In the genomic region with DNA sequence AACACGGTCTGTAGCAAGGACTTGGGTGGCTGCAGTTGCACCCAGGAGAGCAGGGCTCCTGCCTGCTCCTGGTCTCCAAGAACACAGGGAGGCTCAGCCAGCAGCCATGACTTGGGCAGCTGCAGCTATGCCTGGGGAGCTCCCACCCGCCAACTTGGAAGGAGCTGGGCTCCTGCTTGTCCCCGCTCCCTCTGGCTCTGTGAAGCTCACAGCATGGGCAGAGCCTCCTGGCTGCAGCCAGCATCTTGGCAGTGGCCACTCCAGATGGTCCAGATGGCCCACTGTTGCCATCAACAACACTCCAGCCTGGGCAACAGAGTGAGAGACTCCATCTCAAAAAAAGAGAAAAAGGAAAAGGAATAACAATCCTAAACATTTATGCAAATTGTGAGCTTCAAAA, we compare ENCODE assay signal across 17 cellular contexts.
"Had no signal": no experiment of that assay in that cellular context is flagged by ENCODE, and none has a peak within 500 bp of the region (broad histone marks: within the 10 kb centered on the region; RNA-seq: fewer than 3 reads in every experiment).

No MANE protein-coding gene starts in this region.

- H3K27ac ChIP-seq: heart left ventricle, parathyroid adenoma, prostate gland, right lobe of liver, suprapubic skin, thyroid gland, upper lobe of left lung, uterus had no signal

- H3K27me3 Mint-ChIP-seq: naive thymus-derived CD4-positive, alpha-beta T cell had no signal

- H3K9me3 ChIP-seq: prostate gland, right lobe of liver, thyroid gland, upper lobe of left lung, uterus had no signal

- DNase-seq: dermis blood vessel endothelial cell; hypothalamus; kidney glomerular epithelial cell; naive thymus-derived CD4-positive, alpha-beta T cell; nephron progenitor cell; right lobe of liver; stimulated activated CD4-positive, alpha-beta T cell treated with anti-CD3 and anti-CD28 coated beads, Interleukin-4, amount 100 ng/mL, for 1 hour; stimulated activated CD8-positive, alpha-beta memory T cell treated with anti-CD3 and anti-CD28 coated beads, Interleukin-4, amount 100 ng/mL, for 48 hours; stimulated activated naive CD8-positive, alpha-beta T cell treated with anti-CD3 and anti-CD28 coated beads, Interleukin-15, Interleukin-2, amounts not matched to agents 100 U/mL and 50 U/mL, for 24 hours; thyroid gland; upper lobe of left lung; uterus had no signal

- H3K4me3 Mint-ChIP-seq: naive thymus-derived CD4-positive, alpha-beta T cell; nephron progenitor cell; stimulated activated effector memory CD8-positive, alpha-beta T cell treated with anti-CD3 and anti-CD28 coated beads, Interleukin-12 subunit alpha, Interleukin-12 subunit beta, amount 100 ng/mL, for 72 hours had no signal

- H3K27me3 ChIP-seq: heart left ventricle, right lobe of liver, suprapubic skin, thyroid gland, upper lobe of left lung, uterus had no signal

- H3K9ac ChIP-seq: parathyroid adenoma had no signal

- H3K4me1 ChIP-seq: prostate gland, uterus had no signal

- H3K4me3 ChIP-seq: heart left ventricle, prostate gland, right lobe of liver, suprapubic skin, thyroid gland, upper lobe of left lung, uterus had no signal

- H3K36me3 ChIP-seq: prostate gland, right lobe of liver, thyroid gland, uterus had no signal

- H3K27ac Mint-ChIP-seq: naive thymus-derived CD4-positive, alpha-beta T cell; nephron progenitor cell; stimulated activated effector memory CD8-positive, alpha-beta T cell treated with anti-CD3 and anti-CD28 coated beads, Interleukin-12 subunit alpha, Interleukin-12 subunit beta, amount 100 ng/mL, for 72 hours had no signal

- ATAC-seq: naive thymus-derived CD4-positive, alpha-beta T cell; right lobe of liver; stimulated activated effector memory CD8-positive, alpha-beta T cell treated with anti-CD3 and anti-CD28 coated beads, Interleukin-12 subunit alpha, Interleukin-12 subunit beta, amount 100 ng/mL, for 72 hours; stimulated activated naive CD8-positive, alpha-beta T cell treated with anti-CD3 and anti-CD28 coated beads, Interleukin-15, Interleukin-2, amounts not matched to agents 100 U/mL and 50 U/mL, for 24 hours had no signal
